ENCODE assay signal across 20 cellular contexts in the genomic region with DNA sequence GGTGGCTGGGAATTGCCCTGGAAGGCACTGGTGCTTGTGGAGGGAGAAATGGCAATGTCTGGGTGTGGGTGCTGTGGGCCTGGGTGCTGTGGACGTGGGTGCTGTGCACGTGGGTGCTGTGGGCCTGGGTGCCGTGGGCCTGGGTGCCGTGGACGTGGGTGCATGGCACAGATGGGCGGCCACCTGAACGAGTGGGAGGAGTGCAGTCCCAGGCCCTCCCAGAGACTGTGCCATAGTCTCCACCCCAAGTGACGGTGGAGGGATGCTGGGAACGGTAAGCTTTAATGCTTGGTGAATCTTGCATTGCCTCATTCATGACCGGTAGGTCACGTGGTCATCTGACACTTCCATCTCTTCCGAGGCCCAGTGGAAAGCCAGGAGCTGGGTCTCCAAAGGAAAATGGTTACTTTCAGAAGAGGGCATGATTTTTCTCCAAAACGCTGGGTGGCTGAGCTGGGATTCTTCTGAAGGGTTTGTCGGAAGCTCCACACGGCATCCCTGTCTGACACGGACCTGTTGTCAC. TPM values are rescaled to one million over a fixed set of nuclear protein-coding genes. Genes with fewer than 3 reads are reported as not detected.
DNase-seq lines count a peak whose midpoint lies in the region; ATAC-seq and TF ChIP-seq lines count a peak whose summit lies in the region.
"Had no signal": no experiment of that assay in that cellular context is flagged by ENCODE, and none has a peak within 500 bp of the region (broad histone marks: within the 10 kb centered on the region; RNA-seq: fewer than 3 reads in every experiment).

No MANE protein-coding gene starts in this region.

- no peak for TF ChIP-seq RAD21 in Ishikawa (IDR thresholded peaks at IDR 0.05; ENCODE audit: low read depth)

- H3K36me3 ChIP-seq in heart right ventricle (no peaks in the 10 kb centered on the region), neuronal stem cell (replicated peaks in 1 of 2; ENCODE audit: control insufficient read depth in 2 of 2, insufficient read depth in 2 of 2, low read length in 2 of 2) (no peaks in the 10 kb centered on the region)
- H3K36me3 ChIP-seq: BLaER1 treated with 17β-estradiol and CSF1 and Interleukin-3, amounts not matched to agents 10 nM and 100 nM; HAP-1 had no signal

- no peak for ATAC-seq in Right ventricle myocardium inferior
- ATAC-seq in heart right ventricle = no peak

- no peak overlapping the region for H4K91ac ChIP-seq in neuronal stem cell (ENCODE audit: low read depth, low read length, poor library complexity)

- H4K8ac ChIP-seq in neuronal stem cell (ENCODE audit: low read depth, low read length) = no peak overlapping the region

- H3K36me3 Mint-ChIP-seq in CD14-positive monocyte = no peaks in the 10 kb centered on the region
- H3K36me3 Mint-ChIP-seq: CD4-positive, CD25-positive, alpha-beta regulatory T cell; CD8-positive, alpha-beta memory T cell had no signal

- intact Hi-C loops in Right ventricle myocardium inferior (cut with DNase I) (no loop called here), heart right ventricle (cut with DNase I) (no loop called here), CD14-positive monocyte (cut with micrococcal nuclease) (no loop called here)

- no peaks in the 10 kb centered on the region for H3K4me1 Mint-ChIP-seq in CD14-positive monocyte
- H3K4me1 Mint-ChIP-seq: B cell; CD8-positive, alpha-beta memory T cell had no signal

- no peak overlapping the region for H3K4ac ChIP-seq in neuronal stem cell (ENCODE audit: low read length)

- H2BK120ac ChIP-seq in neuronal stem cell (ENCODE audit: low read depth, low read length) = no peak overlapping the region

- H2AK5ac ChIP-seq in neuronal stem cell (ENCODE audit: low read depth, low read length) = no peak overlapping the region

- no peak overlapping the region for H3K27ac Mint-ChIP-seq in CD14-positive monocyte
- H3K27ac Mint-ChIP-seq: B cell; CD4-positive, CD25-positive, alpha-beta regulatory T cell; CD8-positive, alpha-beta memory T cell had no signal

- H2BK12ac ChIP-seq in neuronal stem cell (ENCODE audit: low read length) = peak overlapping the region; percentile 10

- H3K27me3 ChIP-seq in heart right ventricle (peaks cover 0 to 3% (median 0%) of the 10 kb centered on the region in 7 donors), neuronal stem cell (ENCODE audit: control insufficient read depth in 3 of 3, insufficient read depth in 3 of 3, low read depth in 1 of 3, low read length in 3 of 3) (peaks cover 0 to 6% (median 2%) of the 10 kb centered on the region in 3 experiments)
- H3K27me3 ChIP-seq: BLaER1 treated with 17β-estradiol and CSF1 and Interleukin-3, amounts not matched to agents 10 nM and 100 nM had no signal

- no peak overlapping the region for H3K27ac ChIP-seq in heart right ventricle
- H3K27ac ChIP-seq in neuronal stem cell (replicated peaks; ENCODE audit: low read length) = no peak overlapping the region
- H3K27ac ChIP-seq: BLaER1 treated with 17β-estradiol and CSF1 and Interleukin-3, amounts not matched to agents 10 nM and 100 nM; HL-60 had no signal

- peaks cover 5% of the 10 kb centered on the region for H3K79me1 ChIP-seq in neuronal stem cell (ENCODE audit: low read depth, low read length)

- 84 to 85% methylated on average over 16 of the region's 16 CpGs for WGBS in heart right ventricle, 2 donors
- WGBS in neuronal stem cell (ENCODE audit: extremely low coverage in 2 of 2, insufficient read length in 2 of 2, insufficient replicate concordance in 1 of 2), 2 donors = no CpG with 5 or more reads among the region's 16 CpGs

- no peak for TF ChIP-seq CTCF in heart right ventricle (IDR thresholded peaks at IDR 0.05)
- TF ChIP-seq CTCF in CD14-positive monocyte (IDR thresholded peaks at IDR 0.05) = no peak

- peak overlapping the region; percentile 80 for H3K23ac ChIP-seq in neuronal stem cell (ENCODE audit: low read depth, low read length, poor library complexity)

- peak overlapping the region; percentile 84 for H3K14ac ChIP-seq in neuronal stem cell (ENCODE audit: low read length)

- H3K9me3 ChIP-seq in heart right ventricle (peaks cover 0 to 25% (median 10%) of the 10 kb centered on the region in 11 donors), neuronal stem cell (replicated peaks in 1 of 2; ENCODE audit: control insufficient read depth in 2 of 2, insufficient read depth in 1 of 2, low read depth in 1 of 2, low read length in 2 of 2) (peaks cover 0 to 39% of the 10 kb centered on the region in 2 donors)
- H3K9me3 ChIP-seq: HAP-1 had no signal

- H3K27me3 Mint-ChIP-seq in CD14-positive monocyte (ENCODE audit: low read depth in 3 of 3) = peaks cover 6 to 16% (median 16%) of the 10 kb centered on the region in 3 donors

- TF ChIP-seq EP300 in Ishikawa (IDR thresholded peaks at IDR 0.05; ENCODE audit: borderline replicate concordance) = no peak

- H3K4me1 ChIP-seq in heart right ventricle = peaks cover 0 to 8% (median 0%) of the 10 kb centered on the region in 9 donors
- no peaks in the 10 kb centered on the region for H3K4me1 ChIP-seq in neuronal stem cell (ENCODE audit: control insufficient read depth in 2 of 2, insufficient read depth in 1 of 2, low read depth in 1 of 2, low read length in 2 of 2)
- H3K4me1 ChIP-seq: HAP-1 had no signal

- H2AFZ ChIP-seq in neuronal stem cell (ENCODE audit: low read length) = no peak overlapping the region

- H3K4me3 ChIP-seq in heart right ventricle = no peak overlapping the region
- H3K4me3 ChIP-seq in neuronal stem cell (ENCODE audit: low read length in 2 of 2) = peak overlapping the region in 1 of 2 donors; percentile 0
- H3K4me3 ChIP-seq: BLaER1 treated with 17β-estradiol and CSF1 and Interleukin-3, amounts not matched to agents 10 nM and 100 nM; HAP-1 had no signal

- H2BK15ac ChIP-seq in neuronal stem cell (ENCODE audit: low read length) = no peak overlapping the region

- DNase-seq in Right ventricle myocardium inferior (ENCODE audit: missing footprints) (peak; percentile 23), heart right ventricle (no peak), CD14-positive monocyte (ENCODE audit: low spot score) (peak; percentile 30), neuronal stem cell (ENCODE audit: low spot score) (no peak), NCI-H2029 (lab: John Stamatoyannopoulos, UW) (no peak), MV-4-11 (lab: John Stamatoyannopoulos, UW) (no peak)
- no peak for DNase-seq in stimulated activated naive CD4-positive, alpha-beta T cell (lab: John Stamatoyannopoulos, UW)
- DNase-seq: 8988T; CD4-positive, CD25-positive, alpha-beta regulatory T cell; COR-L47; DMS79; GDM1; IMR-90; KG1 had no signal

- H3K4me3 Mint-ChIP-seq in CD14-positive monocyte = no peak overlapping the region
- H3K4me3 Mint-ChIP-seq: B cell; CD4-positive, CD25-positive, alpha-beta regulatory T cell; CD8-positive, alpha-beta memory T cell had no signal

- H3K9ac ChIP-seq in neuronal stem cell (ENCODE audit: low read depth, low read length, poor library complexity) = peak overlapping the region; percentile 12
- H3K9ac ChIP-seq: BLaER1 treated with 17β-estradiol and CSF1 and Interleukin-3, amounts not matched to agents 10 nM and 100 nM had no signal

- H3K9me3 Mint-ChIP-seq in CD14-positive monocyte = peaks cover 15 to 33% (median 24%) of the 10 kb centered on the region in 7 donors

- no peak overlapping the region for H3K4me2 ChIP-seq in neuronal stem cell (ENCODE audit: insufficient read depth, low read length, poor library complexity, severe bottlenecking)
- H3K4me2 ChIP-seq: BLaER1 treated with 17β-estradiol and CSF1 and Interleukin-3, amounts not matched to agents 10 nM and 100 nM had no signal

- H3K18ac ChIP-seq in neuronal stem cell (ENCODE audit: low read length) = no peak overlapping the region

- no peak overlapping the region for H2BK5ac ChIP-seq in neuronal stem cell (ENCODE audit: low read length)

TF ChIP-seq in Ishikawa, 13 proteins besides CTCF, POLR2A, EP300 and RAD21:
- TF ChIP-seq, protein P1, sequence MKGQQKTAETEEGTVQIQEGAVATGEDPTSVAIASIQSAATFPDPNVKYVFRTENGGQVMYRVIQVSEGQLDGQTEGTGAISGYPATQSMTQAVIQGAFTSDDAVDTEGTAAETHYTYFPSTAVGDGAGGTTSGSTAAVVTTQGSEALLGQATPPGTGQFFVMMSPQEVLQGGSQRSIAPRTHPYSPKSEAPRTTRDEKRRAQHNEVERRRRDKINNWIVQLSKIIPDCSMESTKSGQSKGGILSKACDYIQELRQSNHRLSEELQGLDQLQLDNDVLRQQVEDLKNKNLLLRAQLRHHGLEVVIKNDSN (IDR thresholded peaks at IDR 0.05) = peak; percentile 51; the same call in 1 of the 2 replicates
- TF ChIP-seq CEBPB (IDR thresholded peaks at IDR 0.05) (no peak), NFIC (IDR thresholded peaks at IDR 0.05) (no peak), TAF1 (IDR thresholded peaks at IDR 0.05; ENCODE audit: low read depth) (no peak), CREB1 (IDR thresholded peaks at IDR 0.05; ENCODE audit: low read depth) (no peak)

RNA-seq across cellular contexts. Expression of a gene that starts 28.8 kb away (rescaled TPM):
- total RNA-seq in Right ventricle myocardium inferior (1.4 TPM), heart right ventricle (under 1 TPM in 9 of 10 donors, not detected in 1; 0.13 to 0.91 (median 0.42) TPM)
- polyA plus RNA-seq in heart right ventricle (1 to 10 TPM in 1 of 2 donors, under 1 TPM in 1; 0.68 to 2.3 TPM), CD14-positive monocyte (not detected)
- polyA plus RNA-seq in neuronal stem cell (2013, experiment 1 of 2) = 24.4 TPM
- 23.0 TPM for polyA plus RNA-seq in neuronal stem cell (2013, experiment 2 of 2)

RNA-seq across cellular contexts. Expression of a gene that starts 51.5 kb away (rescaled TPM):
- 46.8 TPM for total RNA-seq in Right ventricle myocardium inferior
- total RNA-seq in heart right ventricle = 10 to 100 TPM; 34.3 to 53.6 (median 45.2) TPM
- polyA plus RNA-seq in heart right ventricle = 10 to 100 TPM; 19.0 to 32.5 TPM
- 10 to 100 TPM; 67.9 to 71.7 TPM for polyA plus RNA-seq in CD14-positive monocyte
- 16.5 TPM for polyA plus RNA-seq in neuronal stem cell (2013, experiment 1 of 2)
- 15.3 TPM for polyA plus RNA-seq in neuronal stem cell (2013, experiment 2 of 2)

Comparison
In these comparisons a context has a peak if more than half of its experiments do, and no peak if none do; other contexts are left out.
1. DNase-seq: peak in Right ventricle myocardium inferior (single experiment) and CD14-positive monocyte (single experiment); none in heart right ventricle (0 of 2), neuronal stem cell (single experiment), NCI-H2029 (single experiment), stimulated activated naive CD4-positive, alpha-beta T cell (0 of 6) and MV-4-11 (single experiment).